Comparison of ENCODE assay signal across 21 cellular contexts in genomic region chr5:148798786-148799185, GRCh38. TPM values are rescaled to one million over a fixed set of nuclear protein-coding genes. Genes with fewer than 3 reads are reported as not detected.
DNase-seq lines count a peak whose midpoint lies in the region; ATAC-seq, FAIRE-seq and TF ChIP-seq lines count a peak whose summit lies in the region.
"Had no signal": no experiment of that assay in that cellular context is flagged by ENCODE, and none has a peak within 500 bp of the region (broad histone marks: within the 10 kb centered on the region; RNA-seq: fewer than 3 reads in every experiment).

No MANE protein-coding gene starts in this region.

- H3K9me1 ChIP-seq in K562 (ENCODE audit: control insufficient read depth, insufficient read depth, low read length): no peaks in the 10 kb centered on the region

- H3K27me3 ChIP-seq in K562 (ENCODE audit: control insufficient read depth in 2 of 2, insufficient read depth in 2 of 2, low read length in 2 of 2): no peaks in the 10 kb centered on the region

- H3K4me2 ChIP-seq in K562 (ENCODE audit: insufficient read depth, low read length): no peak overlapping the region
- H3K4me2 ChIP-seq: A549 had no signal

- no peak overlapping the region for H3K27ac ChIP-seq in K562 (ENCODE audit: extremely low read depth, low read depth, low read length)
- H3K27ac ChIP-seq: A549, GM23248 had no signal

- FAIRE-seq in K562 (lab: Jason Lieb, UNC) (no peak), HTR-8/SVneo (lab: Jason Lieb, UNC) (no peak)
- FAIRE-seq: A549, G401.6, GM12878, GM19239 had no signal

- DNase-seq in AG10803 (ENCODE audit: low read depth) (peak; percentile 44), GM04503 (ENCODE audit: low read depth) (peak; percentile 44), K562 (ENCODE audit: extremely low read depth in 1 of 4, low spot score in 3 of 4) (no peak), HTR-8/SVneo (ENCODE audit: insufficient read length, low spot score) (no peak), Right ventricle myocardium inferior (ENCODE audit: missing footprints) (no peak)
- DNase-seq: 8988T; ACHN; C1 segment of cervical spinal cord; Calu3; CD4-positive, alpha-beta memory T cell; COR-L47; DMS53; DMS79 treated with DMSO at 0.1 percent for 48 hours; GM23248; H9 had no signal

- no peaks in the 10 kb centered on the region for H3K36me3 ChIP-seq in K562 (ENCODE audit: control insufficient read depth, insufficient read depth, low read length)

- WGBS in K562 (ENCODE audit: insufficient coverage, low coverage, missing lambda C conversion rate): 0% methylated on average over 1 of the region's 1 CpG

- no peak for TF ChIP-seq RAD21 in K562 (CRISPR knock-in tag; conservative IDR thresholded peaks at IDR 0.05 in 1 of 2, IDR thresholded peaks at IDR 0.05 in 1 of 2)

- H3K4me3 ChIP-seq in AG10803 (ENCODE audit: low read length) (no peak overlapping the region), K562 (no peak overlapping the region)
- H3K4me3 ChIP-seq: A549, GM12878, GM23248 had no signal

- intact Hi-C loops in K562 (cut with micrococcal nuclease): no loop called here
- intact Hi-C loops in Right ventricle myocardium inferior (cut with DNase I): no loop called here

- H3K9ac ChIP-seq in K562 (ENCODE audit: insufficient read depth in 1 of 2, low read depth in 2 of 2, low read length in 2 of 2): no peak overlapping the region
- H3K9ac ChIP-seq: GM23248 had no signal

- no peaks in the 10 kb centered on the region for H4K20me1 ChIP-seq in K562 (replicated peaks; ENCODE audit: control insufficient read depth, insufficient read depth, low read length)

- no peaks in the 10 kb centered on the region for H3K9me3 ChIP-seq in K562 (replicated peaks; ENCODE audit: control insufficient read depth, insufficient read depth, low read depth, low read length)
- H3K9me3 ChIP-seq: A549 had no signal

- H2AFZ ChIP-seq in K562 (ENCODE audit: low read depth, low read length): 0 out of 2 replicates have a peak overlapping the region, but pooled peaks have one; percentile 10
- H2AFZ ChIP-seq: GM23248 had no signal

- TF ChIP-seq POLR2A in K562 (conservative IDR thresholded peaks at IDR 0.05): no peak

- CTCF ChIA-PET in K562 (lab: Yijun Ruan, JAX; ENCODE audit: low intra/inter-chr PET ratio): no interaction called here

- TF ChIP-seq EP300 in K562 (IDR thresholded peaks at IDR 0.05; ENCODE audit: low read length): no peak

- POLR2A ChIA-PET in K562 (lab: Yijun Ruan, JAX): no interaction called here

- peaks cover 0 to 19% of the 10 kb centered on the region in 2 experiments; a peak in 3 of 5 replicates for H3K4me1 ChIP-seq in K562 (replicated peaks in 1 of 2; ENCODE audit: control insufficient read depth in 2 of 2, insufficient read depth in 2 of 2, low read length in 2 of 2)
- H3K4me1 ChIP-seq: A549 had no signal

- ATAC-seq in K562 (no peak), HG03045 (IDR thresholded peaks at IDR 0.05; ENCODE audit: unreplicated experiment) (no peak), Right ventricle myocardium inferior (no peak)
- ATAC-seq: A549, GM12878, HCT116 had no signal

- no TSS peak for BruUV-seq in K562 (replicated peaks; lab: Mats Ljungman, UMichigan)

- in situ Hi-C loops in K562 (cut with MboI): no loop called here

- TF ChIP-seq CTCF in AG10803 (conservative IDR thresholded peaks at IDR 0.05; ENCODE audit: low read length) (no peak), K562 (IDR thresholded peaks at IDR 0.05 in 2 of 3, conservative IDR thresholded peaks at IDR 0.05 in 1 of 3; ENCODE audit: insufficient read depth in 2 of 3, low read depth in 1 of 3, low read length in 3 of 3) (no peak)

- no peaks in the 10 kb centered on the region for H3K79me2 ChIP-seq in K562 (ENCODE audit: control insufficient read depth, insufficient read depth, low read length)

TF ChIP-seq in K562, 482 proteins besides CTCF, POLR2A, EP300 and RAD21 (continues in another document):
- TF ChIP-seq BRCA1 (IDR thresholded peaks at IDR 0.05): no peak
- no peak for TF ChIP-seq BRCA1 (CRISPR knock-in tag; IDR thresholded peaks at IDR 0.05)
- no peak for TF ChIP-seq MYNN (IDR thresholded peaks at IDR 0.05)
- TF ChIP-seq MYNN (CRISPR knock-in tag; IDR thresholded peaks at IDR 0.05): no peak
- no peak for TF ChIP-seq HDAC6 (IDR thresholded peaks at IDR 0.05; ENCODE audit: low read depth, low read length)
- TF ChIP-seq, protein P1, sequence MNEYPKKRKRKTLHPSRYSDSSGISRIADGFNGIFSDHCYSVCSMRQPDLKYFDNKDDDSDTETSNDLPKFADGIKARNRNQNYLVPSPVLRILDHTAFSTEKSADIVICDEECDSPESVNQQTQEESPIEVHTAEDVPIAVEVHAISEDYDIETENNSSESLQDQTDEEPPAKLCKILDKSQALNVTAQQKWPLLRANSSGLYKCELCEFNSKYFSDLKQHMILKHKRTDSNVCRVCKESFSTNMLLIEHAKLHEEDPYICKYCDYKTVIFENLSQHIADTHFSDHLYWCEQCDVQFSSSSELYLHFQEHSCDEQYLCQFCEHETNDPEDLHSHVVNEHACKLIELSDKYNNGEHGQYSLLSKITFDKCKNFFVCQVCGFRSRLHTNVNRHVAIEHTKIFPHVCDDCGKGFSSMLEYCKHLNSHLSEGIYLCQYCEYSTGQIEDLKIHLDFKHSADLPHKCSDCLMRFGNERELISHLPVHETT (CRISPR knock-in tag; conservative IDR thresholded peaks at IDR 0.05 in 1 of 2, IDR thresholded peaks at IDR 0.05 in 1 of 2): no peak
- TF ChIP-seq, protein P2, sequence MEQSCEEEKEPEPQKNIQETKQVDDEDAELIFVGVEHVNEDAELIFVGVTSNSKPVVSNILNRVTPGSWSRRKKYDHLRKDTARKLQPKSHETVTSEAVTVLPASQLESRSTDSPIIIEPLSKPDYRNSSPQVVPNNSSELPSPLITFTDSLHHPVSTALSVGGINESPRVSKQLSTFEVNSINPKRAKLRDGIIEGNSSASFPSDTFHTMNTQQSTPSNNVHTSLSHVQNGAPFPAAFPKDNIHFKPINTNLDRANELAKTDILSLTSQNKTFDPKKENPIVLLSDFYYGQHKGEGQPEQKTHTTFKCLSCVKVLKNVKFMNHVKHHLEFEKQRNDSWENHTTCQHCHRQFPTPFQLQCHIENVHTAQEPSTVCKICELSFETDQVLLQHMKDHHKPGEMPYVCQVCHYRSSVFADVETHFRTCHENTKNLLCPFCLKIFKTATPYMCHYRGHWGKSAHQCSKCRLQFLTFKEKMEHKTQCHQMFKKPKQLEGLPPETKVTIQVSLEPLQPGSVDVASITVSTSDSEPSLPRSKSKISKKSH (CRISPR knock-in tag; IDR thresholded peaks at IDR 0.05): no peak
- no peak for TF ChIP-seq ZEB2 (IDR thresholded peaks at IDR 0.05)
- TF ChIP-seq NFE2 (IDR thresholded peaks at IDR 0.05; ENCODE audit: low read depth): no peak
- TF ChIP-seq MTA1 (IDR thresholded peaks at IDR 0.05; ENCODE audit: borderline replicate concordance): no peak

RNA-seq across cellular contexts. Expression of gene ADRB2, which starts 27.6 kb away (rescaled TPM):
- total RNA-seq in K562 (2011; cell fraction: chromatin; rRNA removed; ENCODE audit: low replicate concordance): 0.23 and 0.53 TPM in 2 replicates
- 0.26 and 0.50 TPM in 2 replicates for total RNA-seq in K562 (2011; cell fraction: nucleolus; rRNA removed)
- not detected in 2 replicates for total RNA-seq in K562 (2011; cell fraction: nucleoplasm; rRNA removed)
- total RNA-seq in K562 (2014; rRNA removed): 0.12 TPM in 1 of 2 replicates, not detected in the other
- total RNA-seq in K562 (2014; rRNA removed; fragmentation: Illumina TruSeq; extraction: Trizol): 0.04 TPM in 1 of 2 replicates, not detected in the other
- total RNA-seq in K562 (2015; rRNA removed; fragmentation: Illumina TruSeq; extraction: Trizol): 0.04 and 0.07 TPM in 2 replicates
- 0.04 TPM in 2 replicates for total RNA-seq in K562 (2021)
- 0.18 TPM in 1 of 2 replicates, not detected in the other for polyA plus RNA-seq in K562 (2011; rRNA removed)
- 0.18 TPM in 1 of 2 replicates, not detected in the other for polyA plus RNA-seq in K562 (2011; cell fraction: cytosol; rRNA removed)
- polyA plus RNA-seq in K562 (2011; cell fraction: nucleus; rRNA removed): 0.08 and 0.37 TPM in 2 replicates
- polyA plus RNA-seq in K562 (2012): 0.04 TPM in 1 of 2 replicates, not detected in the other
- 0.03 TPM in 1 of 2 replicates, not detected in the other for polyA plus RNA-seq in K562 (2014; fragmentation: Illumina TruSeq; extraction: Trizol)
- under 1 TPM in 1 of 2 experiments, not detected in 1; 0.01 TPM for polyA plus RNA-seq in K562 (2014; fragmentation: Nextera tagmentation; extraction: Ambion mirVana)
- 0.07 and 0.09 TPM in 2 replicates for polyA plus RNA-seq in K562 (2014; rRNA removed)
- polyA minus RNA-seq in K562 (2011; rRNA and poly(A)+ RNA removed): 0.56 TPM in 1 of 2 replicates, not detected in the other
- not detected in 2 replicates for polyA minus RNA-seq in K562 (2011; cell fraction: cytosol; rRNA and poly(A)+ RNA removed)
- 0.22 and 0.40 TPM in 2 replicates for polyA minus RNA-seq in K562 (2011; cell fraction: nucleus; rRNA and poly(A)+ RNA removed)
- total RNA-seq in Right ventricle myocardium inferior: 5.5 TPM

Comparison
In these comparisons a context has a peak if more than half of its experiments do, and no peak if none do; other contexts are left out.
1. DNase-seq: peak in AG10803 (single experiment) and GM04503 (single experiment); none in K562 (0 of 4), HTR-8/SVneo (single experiment) and Right ventricle myocardium inferior (single experiment).